ENCODE assay signal across 1 cellular context in genomic region chr1:75861831-75862230, GRCh38.
TF ChIP-seq lines count a peak whose summit lies in the region.

No MANE protein-coding gene starts in this region.

TF ChIP-seq in H1, 55 proteins besides CTCF, POLR2A, EP300 and RAD21 (continued from another document):
- TF ChIP-seq YY1 (IDR thresholded peaks at IDR 0.05; ENCODE audit: low read depth, low read length) = peak; percentile 64
- no peak for TF ChIP-seq GABPA (IDR thresholded peaks at IDR 0.05; ENCODE audit: borderline replicate concordance, insufficient read depth, low read length)
- no peak for TF ChIP-seq NANOG (IDR thresholded peaks at IDR 0.05; ENCODE audit: insufficient read depth, low read depth, low read length, poor library complexity, severe bottlenecking)
- TF ChIP-seq RXRA (IDR thresholded peaks at IDR 0.05; ENCODE audit: insufficient read depth, low read depth, low read length) = no peak
- no peak for TF ChIP-seq RFX5 (IDR thresholded peaks at IDR 0.05; ENCODE audit: borderline replicate concordance, low read depth, low read length)
